ENCODE assay signal across 1 cellular context in the genomic region with DNA sequence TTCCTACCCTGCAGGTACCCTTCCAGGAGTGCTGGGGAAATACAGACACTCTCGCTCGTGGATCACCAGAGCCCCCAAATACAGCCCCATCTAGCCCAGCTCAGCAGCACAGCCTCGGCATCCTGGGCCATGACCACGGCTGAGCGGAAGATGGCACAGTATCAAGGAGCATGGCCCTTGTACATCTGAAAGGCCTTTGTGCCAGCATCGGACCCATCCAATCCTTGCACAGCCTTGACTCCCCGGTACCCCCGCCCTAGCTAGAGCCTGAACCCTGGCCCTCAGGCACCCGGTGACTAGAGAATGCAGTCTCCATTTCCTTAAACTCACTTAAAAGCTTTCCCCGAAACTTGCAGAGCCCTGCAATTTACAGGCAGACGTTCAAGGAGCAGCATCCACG.
TF ChIP-seq lines count a peak whose summit lies in the region.

No MANE protein-coding gene starts in this region.

TF ChIP-seq in HepG2, 621 proteins besides CTCF, POLR2A, EP300 and RAD21 (continued from another document):
- TF ChIP-seq, protein P1, sequence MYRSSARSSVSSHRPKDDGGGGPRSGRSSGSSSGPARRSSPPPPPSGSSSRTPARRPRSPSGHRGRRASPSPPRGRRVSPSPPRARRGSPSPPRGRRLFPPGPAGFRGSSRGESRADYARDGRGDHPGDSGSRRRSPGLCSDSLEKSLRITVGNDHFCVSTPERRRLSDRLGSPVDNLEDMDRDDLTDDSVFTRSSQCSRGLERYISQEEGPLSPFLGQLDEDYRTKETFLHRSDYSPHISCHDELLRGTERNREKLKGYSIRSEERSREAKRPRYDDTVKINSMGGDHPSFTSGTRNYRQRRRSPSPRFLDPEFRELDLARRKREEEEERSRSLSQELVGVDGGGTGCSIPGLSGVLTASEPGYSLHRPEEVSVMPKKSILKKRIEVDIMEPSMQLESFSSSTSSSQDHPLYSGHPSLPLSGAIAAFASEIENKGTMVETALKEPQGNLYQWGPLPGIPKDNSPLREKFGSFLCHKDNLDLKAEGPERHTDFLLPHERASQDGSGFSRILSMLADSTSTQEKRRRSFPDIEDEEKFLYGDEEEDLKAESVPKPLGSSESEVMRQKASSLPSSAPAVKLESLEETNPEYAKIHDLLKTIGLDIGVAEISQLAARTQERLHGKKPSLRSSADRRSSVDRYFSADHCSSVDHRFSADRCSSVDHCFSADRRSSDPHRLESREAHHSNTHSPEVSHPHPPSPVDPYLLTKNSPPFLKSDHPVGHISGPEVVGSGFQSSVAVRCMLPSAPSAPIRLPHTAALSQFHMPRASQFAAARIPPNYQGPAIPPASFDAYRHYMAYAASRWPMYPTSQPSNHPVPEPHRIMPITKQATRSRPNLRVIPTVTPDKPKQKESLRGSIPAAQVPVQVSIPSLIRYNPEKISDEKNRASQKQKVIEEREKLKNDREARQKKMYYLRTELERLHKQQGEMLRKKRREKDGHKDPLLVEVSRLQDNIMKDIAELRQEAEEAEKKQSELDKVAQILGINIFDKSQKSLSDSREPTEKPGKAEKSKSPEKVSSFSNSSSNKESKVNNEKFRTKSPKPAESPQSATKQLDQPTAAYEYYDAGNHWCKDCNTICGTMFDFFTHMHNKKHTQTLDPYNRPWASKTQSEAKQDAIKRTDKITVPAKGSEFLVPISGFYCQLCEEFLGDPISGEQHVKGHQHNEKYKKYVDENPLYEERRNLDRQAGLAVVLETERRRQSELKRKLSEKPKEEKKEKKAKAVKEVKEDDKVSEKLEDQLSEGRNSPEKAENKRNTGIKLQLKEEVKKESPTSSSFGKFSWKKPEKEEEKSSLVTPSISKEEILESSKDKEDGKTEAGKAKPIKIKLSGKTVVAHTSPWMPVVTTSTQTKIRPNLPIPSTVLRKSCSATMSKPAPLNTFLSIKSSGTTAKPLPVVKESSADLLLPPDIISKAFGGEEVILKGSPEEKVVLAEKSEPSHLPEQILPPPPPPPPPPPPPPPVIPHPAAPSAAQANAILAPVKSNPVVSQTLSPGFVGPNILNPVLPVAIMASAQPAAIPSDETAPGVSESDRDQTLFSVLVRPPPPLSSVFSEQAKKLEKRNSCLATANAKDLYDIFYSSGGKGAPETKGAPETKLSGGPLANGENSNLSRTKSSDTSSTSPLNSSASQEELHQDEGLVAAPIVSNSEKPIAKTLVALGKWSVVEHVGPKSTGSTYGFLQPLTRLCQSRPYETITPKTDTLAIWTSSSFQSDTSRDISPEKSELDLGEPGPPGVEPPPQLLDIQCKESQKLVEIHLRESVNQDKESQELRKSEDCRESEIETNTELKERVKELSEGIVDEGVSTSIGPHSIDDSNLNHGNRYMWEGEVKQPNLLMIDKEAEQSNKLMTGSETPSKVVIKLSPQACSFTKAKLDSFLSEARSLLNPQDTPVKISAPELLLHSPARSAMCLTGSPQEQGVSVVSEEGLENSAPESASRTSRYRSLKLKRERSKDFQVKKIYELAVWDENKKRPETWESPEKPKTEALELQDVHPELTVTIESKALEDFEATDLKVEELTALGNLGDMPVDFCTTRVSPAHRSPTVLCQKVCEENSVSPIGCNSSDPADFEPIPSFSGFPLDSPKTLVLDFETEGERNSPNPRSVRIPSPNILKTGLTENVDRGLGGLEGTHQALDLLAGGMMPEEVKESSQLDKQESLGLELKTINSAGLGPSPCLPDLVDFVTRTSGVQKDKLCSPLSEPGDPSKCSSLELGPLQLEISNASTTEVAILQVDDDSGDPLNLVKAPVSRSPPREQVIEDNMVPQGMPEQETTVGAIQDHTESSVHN (CRISPR knock-in tag; IDR thresholded peaks at IDR 0.05): no peak
- TF ChIP-seq, protein P2, sequence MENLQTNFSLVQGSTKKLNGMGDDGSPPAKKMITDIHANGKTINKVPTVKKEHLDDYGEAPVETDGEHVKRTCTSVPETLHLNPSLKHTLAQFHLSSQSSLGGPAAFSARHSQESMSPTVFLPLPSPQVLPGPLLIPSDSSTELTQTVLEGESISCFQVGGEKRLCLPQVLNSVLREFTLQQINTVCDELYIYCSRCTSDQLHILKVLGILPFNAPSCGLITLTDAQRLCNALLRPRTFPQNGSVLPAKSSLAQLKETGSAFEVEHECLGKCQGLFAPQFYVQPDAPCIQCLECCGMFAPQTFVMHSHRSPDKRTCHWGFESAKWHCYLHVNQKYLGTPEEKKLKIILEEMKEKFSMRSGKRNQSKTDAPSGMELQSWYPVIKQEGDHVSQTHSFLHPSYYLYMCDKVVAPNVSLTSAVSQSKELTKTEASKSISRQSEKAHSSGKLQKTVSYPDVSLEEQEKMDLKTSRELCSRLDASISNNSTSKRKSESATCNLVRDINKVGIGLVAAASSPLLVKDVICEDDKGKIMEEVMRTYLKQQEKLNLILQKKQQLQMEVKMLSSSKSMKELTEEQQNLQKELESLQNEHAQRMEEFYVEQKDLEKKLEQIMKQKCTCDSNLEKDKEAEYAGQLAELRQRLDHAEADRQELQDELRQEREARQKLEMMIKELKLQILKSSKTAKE (CRISPR knock-in tag; IDR thresholded peaks at IDR 0.05; ENCODE audit: borderline replicate concordance): no peak
- TF ChIP-seq, protein P3, sequence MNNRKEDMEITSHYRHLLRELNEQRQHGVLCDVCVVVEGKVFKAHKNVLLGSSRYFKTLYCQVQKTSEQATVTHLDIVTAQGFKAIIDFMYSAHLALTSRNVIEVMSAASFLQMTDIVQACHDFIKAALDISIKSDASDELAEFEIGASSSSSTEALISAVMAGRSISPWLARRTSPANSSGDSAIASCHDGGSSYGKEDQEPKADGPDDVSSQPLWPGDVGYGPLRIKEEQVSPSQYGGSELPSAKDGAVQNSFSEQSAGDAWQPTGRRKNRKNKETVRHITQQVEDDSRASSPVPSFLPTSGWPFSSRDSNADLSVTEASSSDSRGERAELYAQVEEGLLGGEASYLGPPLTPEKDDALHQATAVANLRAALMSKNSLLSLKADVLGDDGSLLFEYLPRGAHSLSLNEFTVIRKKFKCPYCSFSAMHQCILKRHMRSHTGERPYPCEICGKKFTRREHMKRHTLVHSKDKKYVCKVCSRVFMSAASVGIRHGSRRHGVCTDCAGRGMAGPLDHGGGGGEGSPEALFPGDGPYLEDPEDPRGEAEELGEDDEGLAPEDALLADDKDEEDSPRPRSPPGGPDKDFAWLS (CRISPR knock-in tag; IDR thresholded peaks at IDR 0.05; ENCODE audit: borderline replicate concordance): no peak
- no peak for TF ChIP-seq FOXM1 (CRISPR knock-in tag; IDR thresholded peaks at IDR 0.05)
TF ChIP-seq in HepG2: peak in this region for 0.
